ENCODE assay signal across 15 cellular contexts in genomic region chr17:728911-729310, GRCh38.
"Had no signal": no experiment of that assay in that cellular context is flagged by ENCODE, and none has a peak within 500 bp of the region (broad histone marks: within the 10 kb centered on the region; RNA-seq: fewer than 3 reads in every experiment).

No MANE protein-coding gene starts in this region.

- H3K9me3 Mint-ChIP-seq: activated CD4-positive, alpha-beta T cell treated with anti-CD3 and anti-CD28 coated beads, Interleukin-2, amount 10 ng/mL, durations not matched to agents 24 days and 14 days; activated naive CD8-positive, alpha-beta T cell treated with anti-CD3 and anti-CD28 coated beads for 36 hours; activated T-cell treated with anti-CD3 and anti-CD28 coated beads, Interleukin-2, amount 50 U/mL, for 24 hours; stimulated activated effector memory CD8-positive, alpha-beta T cell treated with anti-CD3 and anti-CD28 coated beads, Interleukin-12 subunit alpha, Interleukin-12 subunit beta, amount 100 ng/mL, for 72 hours; T-cell had no signal

- H3K27ac Mint-ChIP-seq: activated CD4-positive, alpha-beta T cell treated with anti-CD3 and anti-CD28 coated beads, Interleukin-2, amount 10 ng/mL, durations not matched to agents 24 days and 14 days; activated CD8-positive, alpha-beta memory T cell treated with anti-CD3 and anti-CD28 coated beads, Interleukin-2, amount 10 ng/mL, durations not matched to agents 7 days and 5 days; activated naive CD8-positive, alpha-beta T cell treated with anti-CD3 and anti-CD28 coated beads for 36 hours; activated T-cell treated with anti-CD3 and anti-CD28 coated beads, Interleukin-2, amount 50 U/mL, for 24 hours; naive thymus-derived CD4-positive, alpha-beta T cell; stimulated activated effector memory CD8-positive, alpha-beta T cell treated with anti-CD3 and anti-CD28 coated beads, Interleukin-12 subunit alpha, Interleukin-12 subunit beta, amount 100 ng/mL, for 72 hours; T-cell had no signal

- H3K4me3 Mint-ChIP-seq: activated CD4-positive, alpha-beta T cell treated with anti-CD3 and anti-CD28 coated beads, Interleukin-2, amount 10 ng/mL, durations not matched to agents 24 days and 14 days; activated CD8-positive, alpha-beta memory T cell treated with anti-CD3 and anti-CD28 coated beads, Interleukin-2, amount 10 ng/mL, durations not matched to agents 7 days and 5 days; activated naive CD8-positive, alpha-beta T cell treated with anti-CD3 and anti-CD28 coated beads for 36 hours; activated T-cell treated with anti-CD3 and anti-CD28 coated beads, Interleukin-2, amount 50 U/mL, for 24 hours; stimulated activated effector memory CD8-positive, alpha-beta T cell treated with anti-CD3 and anti-CD28 coated beads, Interleukin-12 subunit alpha, Interleukin-12 subunit beta, amount 100 ng/mL, for 72 hours; T-cell had no signal

- H3K27me3 Mint-ChIP-seq: activated CD8-positive, alpha-beta memory T cell treated with anti-CD3 and anti-CD28 coated beads, Interleukin-2, amount 10 ng/mL, durations not matched to agents 7 days and 5 days had no signal

- DNase-seq: activated CD4-positive, alpha-beta T cell treated with anti-CD3 and anti-CD28 coated beads, Interleukin-2, amount 10 ng/mL, durations not matched to agents 24 days and 14 days; activated CD8-positive, alpha-beta memory T cell treated with anti-CD3 and anti-CD28 coated beads, Interleukin-2, amount 10 ng/mL, durations not matched to agents 7 days and 5 days; activated effector memory CD4-positive, alpha-beta T cell treated with anti-CD3 and anti-CD28 coated beads, Interleukin-2, amount 50 U/mL, for 16 hours; activated naive CD8-positive, alpha-beta T cell treated with anti-CD3 and anti-CD28 coated beads for 36 hours; activated T-cell treated with anti-CD3 and anti-CD28 coated beads, Interleukin-2, amount 50 U/mL, for 24 hours; lower lobe of right lung; naive thymus-derived CD4-positive, alpha-beta T cell; posterior cingulate gyrus; right cardiac atrium; substantia nigra; T-cell; WERI-Rb-1 had no signal

- ATAC-seq: activated CD8-positive, alpha-beta memory T cell treated with anti-CD3 and anti-CD28 coated beads, Interleukin-2, amount 10 ng/mL, durations not matched to agents 7 days and 5 days; lower lobe of right lung; naive thymus-derived CD4-positive, alpha-beta T cell; right cardiac atrium; stimulated activated effector memory CD8-positive, alpha-beta T cell treated with anti-CD3 and anti-CD28 coated beads, Interleukin-12 subunit alpha, Interleukin-12 subunit beta, amount 100 ng/mL, for 72 hours; T-cell had no signal

- H3K4me3 ChIP-seq: lower lobe of right lung, SK-N-MC, upper lobe of left lung had no signal

- H3K36me3 Mint-ChIP-seq: T-cell had no signal
